ENCODE assay signal across 1 cellular context in genomic region chr10:8998751-8999150, GRCh38.
TF ChIP-seq lines count a peak whose summit lies in the region.

No MANE protein-coding gene starts in this region.

TF ChIP-seq in HepG2, 621 proteins besides CTCF, POLR2A, EP300 and RAD21 (continued from another document):
- no peak for TF ChIP-seq SNAPC4 (CRISPR knock-in tag; IDR thresholded peaks at IDR 0.05)
- TF ChIP-seq ZSCAN5A (CRISPR knock-in tag; IDR thresholded peaks at IDR 0.05; ENCODE audit: borderline replicate concordance) = no peak
- no peak for TF ChIP-seq ZMYM3 (CRISPR knock-in tag; IDR thresholded peaks at IDR 0.05)
- TF ChIP-seq ZNF816 (CRISPR knock-in tag; IDR thresholded peaks at IDR 0.05; ENCODE audit: borderline replicate concordance) = no peak
- TF ChIP-seq SP2 (CRISPR knock-in tag; IDR thresholded peaks at IDR 0.05) = no peak
- TF ChIP-seq ZNF761 (CRISPR knock-in tag; conservative IDR thresholded peaks at IDR 0.05) = no peak
- TF ChIP-seq BCL3 (CRISPR knock-in tag; IDR thresholded peaks at IDR 0.05) = no peak
- TF ChIP-seq ZNF747 (CRISPR knock-in tag; IDR thresholded peaks at IDR 0.05; ENCODE audit: borderline replicate concordance) = no peak
